Comparison of ENCODE assay signal across 8 cellular contexts in genomic region chrX:10769165-10769564, GRCh38.
DNase-seq lines count a peak whose midpoint lies in the region; ATAC-seq and TF ChIP-seq lines count a peak whose summit lies in the region.

No MANE protein-coding gene starts in this region.

- ATAC-seq in GM19035 (IDR thresholded peaks at IDR 0.05; ENCODE audit: unreplicated experiment) = peak; percentile 55

- no peaks in the 10 kb centered on the region for H3K4me1 ChIP-seq in Peyer's patch

- DNase-seq in BJ (ENCODE audit: low read depth) = no peak
- peak; percentile 16 to 37 for DNase-seq in Kasumi-1 (lab: John Stamatoyannopoulos, UW)
- no peak for DNase-seq in Peyer's patch
- peak; percentile 22 for DNase-seq in fibroblast of villous mesenchyme (ENCODE audit: low read depth)
- peak; percentile 42 for DNase-seq in superior temporal gyrus (ENCODE audit: extremely low spot score)
- DNase-seq in activated gamma-delta T cell (lab: John Stamatoyannopoulos, UW) = no peak
- no peak for DNase-seq in effector CD8-positive, alpha-beta T cell (lab: John Stamatoyannopoulos, UW)

- POLR2A ChIA-PET in BJ (lab: Charles Lee) = no interaction called here

- H3K4me3 ChIP-seq in BJ (ENCODE audit: low read depth, low read length) = no peak overlapping the region
- H3K4me3 ChIP-seq in Peyer's patch = no peak overlapping the region
- H3K4me3 ChIP-seq in fibroblast of villous mesenchyme (ENCODE audit: low read depth, low read length) = no peak overlapping the region

- TF ChIP-seq CTCF in BJ (IDR thresholded peaks at IDR 0.05; ENCODE audit: insufficient read depth, low read depth, low read length) = peak; percentile 50
- peak in 4 of 6 experiments; percentile 5 to 32 (median 18) for TF ChIP-seq CTCF in Peyer's patch (IDR thresholded peaks at IDR 0.05)
- TF ChIP-seq CTCF in fibroblast of villous mesenchyme (IDR thresholded peaks at IDR 0.05; ENCODE audit: insufficient read depth, low read depth, low read length) = peak; percentile 46

- CTCF ChIA-PET in BJ (lab: Yijun Ruan, JAX) = interaction anchor here (0.6 to 1.4 kb wide), 10 partner anchors 10 to 270 kb away, joined by 3 to 4 read pairs (median 3); no protein-coding TSS in a partner anchor

- H3K36me3 ChIP-seq in BJ (ENCODE audit: control insufficient read depth, insufficient read depth, low read length) = no peaks in the 10 kb centered on the region
- H3K36me3 ChIP-seq in Peyer's patch = no peaks in the 10 kb centered on the region

- H3K27me3 ChIP-seq in BJ (ENCODE audit: control insufficient read depth, insufficient read depth, low read length) = no peaks in the 10 kb centered on the region
- H3K27me3 ChIP-seq in Peyer's patch = no peaks in the 10 kb centered on the region

- H3K27ac ChIP-seq in Peyer's patch = no peak overlapping the region

- TF ChIP-seq POLR2A in Peyer's patch (IDR thresholded peaks at IDR 0.05) = no peak

- no peaks in the 10 kb centered on the region for H3K9me3 ChIP-seq in Peyer's patch

Comparison
In these comparisons a context has a peak if more than half of its experiments do, and no peak if none do; other contexts are left out.
1. DNase-seq: peak in Kasumi-1 (2 of 2), fibroblast of villous mesenchyme (single experiment) and superior temporal gyrus (single experiment); none in BJ (single experiment), Peyer's patch (0 of 3), activated gamma-delta T cell (single experiment) and effector CD8-positive, alpha-beta T cell (single experiment).
2. Peak in every context shown above with its lines, with median percentiles within 50 percentile points of each other: CTCF ChIP-seq.